ENCODE assay signal across 16 cellular contexts in the genomic region with DNA sequence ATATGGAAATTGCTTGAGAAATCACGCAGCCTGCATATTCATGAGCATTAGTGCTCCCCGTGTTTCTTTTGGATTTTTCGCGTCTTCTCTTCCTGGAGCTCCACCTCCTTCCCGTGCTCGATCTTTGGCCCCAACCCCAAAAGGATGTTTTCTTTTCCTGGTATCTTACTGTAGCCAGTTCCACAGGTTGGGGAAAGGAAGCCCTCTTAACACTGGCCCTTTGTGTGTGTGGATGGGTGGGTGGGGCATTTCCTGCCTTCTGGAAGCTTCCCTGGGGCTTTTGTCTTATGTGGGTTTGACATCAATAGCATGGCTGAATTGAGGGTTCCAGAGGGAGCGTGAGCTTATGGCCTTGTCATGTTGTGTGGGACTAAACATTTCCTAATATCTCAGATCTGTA. TPM values are rescaled to one million over a fixed set of nuclear protein-coding genes. Genes with fewer than 3 reads are reported as not detected.
DNase-seq lines count a peak whose midpoint lies in the region; ATAC-seq and TF ChIP-seq lines count a peak whose summit lies in the region.
"Had no signal": no experiment of that assay in that cellular context is flagged by ENCODE, and none has a peak within 500 bp of the region (broad histone marks: within the 10 kb centered on the region; RNA-seq: fewer than 3 reads in every experiment).

No MANE protein-coding gene starts in this region.

- no peak overlapping the region for H3K4me3 Mint-ChIP-seq in osteocyte (ENCODE audit: unreplicated experiment)
- H3K4me3 Mint-ChIP-seq: CD8-positive, alpha-beta memory T cell; HFFc6; T-helper 2 cell treated with Interferon-gamma antibody and Interleukin-4, amounts not matched to agents 5 μg/mL and 100 μg/mL, for 36 hours had no signal

- no peaks in the 10 kb centered on the region for H3K9me3 Mint-ChIP-seq in osteocyte (ENCODE audit: unreplicated experiment)
- H3K9me3 Mint-ChIP-seq: CD8-positive, alpha-beta memory T cell; HFFc6; T-helper 2 cell treated with Interferon-gamma antibody and Interleukin-4, amounts not matched to agents 5 μg/mL and 100 μg/mL, for 36 hours had no signal

- H3K4me1 Mint-ChIP-seq in osteocyte (ENCODE audit: unreplicated experiment), result peaks cover 31% of the 10 kb centered on the region

- no peaks in the 10 kb centered on the region for H3K27me3 ChIP-seq in lower lobe of right lung (ENCODE audit: low read depth)
- H3K27me3 ChIP-seq in upper lobe of right lung, result no peaks in the 10 kb centered on the region
- H3K27me3 ChIP-seq: pancreas, tibial artery had no signal

- H3K27ac ChIP-seq in lower lobe of right lung (peak overlapping the region; percentile 56), upper lobe of right lung (peak overlapping the region; percentile 28)
- H3K27ac ChIP-seq: pancreas, tibial artery had no signal

- no peaks in the 10 kb centered on the region for H3K27me3 Mint-ChIP-seq in osteocyte (ENCODE audit: unreplicated experiment)

- peak; percentile 10 for DNase-seq in NCI-H748 (lab: John Stamatoyannopoulos, UW; ENCODE audit: unreplicated experiment)
- DNase-seq in NCI-H748 treated with DMSO at 0.1 percent for 48 hours (lab: John Stamatoyannopoulos, UW), result no peak
- DNase-seq in lower lobe of right lung, result no peak
- DNase-seq in upper lobe of right lung, result peak; percentile 16
- no peak for DNase-seq in GF-D8 (lab: John Stamatoyannopoulos, UW)
- no peak for DNase-seq in osteocyte (ENCODE audit: extremely low spot score, unreplicated experiment)
- DNase-seq: activated CD4-positive, alpha-beta T cell treated with anti-CD3 and anti-CD28 coated beads, Interleukin-2, amount 50 U/mL, for 1 hour; activated T-cell treated with anti-CD3 and anti-CD28 coated beads, Interleukin-2, amount 50 U/mL, for 48 hours; CD8-positive, alpha-beta memory T cell; HFFc6; NCI-H187 treated with DMSO at 0.1 percent for 48 hours; pancreas; tibial artery had no signal

- no peak overlapping the region for H3K27ac Mint-ChIP-seq in osteocyte (ENCODE audit: unreplicated experiment)
- H3K27ac Mint-ChIP-seq: HFFc6; T-helper 2 cell treated with Interferon-gamma antibody and Interleukin-4, amounts not matched to agents 5 μg/mL and 100 μg/mL, for 36 hours had no signal

- ATAC-seq in esophagus mucosa, result peak; percentile 35
- peak in 1 of 2 donors; percentile 28 for ATAC-seq in lower lobe of right lung
- peak; percentile 52 for ATAC-seq in upper lobe of right lung
- no peak for ATAC-seq in HG03469 (IDR thresholded peaks at IDR 0.05; ENCODE audit: unreplicated experiment)

- H3K9me3 ChIP-seq in lower lobe of right lung, result no peaks in the 10 kb centered on the region
- no peaks in the 10 kb centered on the region for H3K9me3 ChIP-seq in upper lobe of right lung
- H3K9me3 ChIP-seq: pancreas, tibial artery had no signal

- H3K36me3 Mint-ChIP-seq in osteocyte (ENCODE audit: unreplicated experiment), result peaks cover 6% of the 10 kb centered on the region

- intact Hi-C loops in lower lobe of right lung (cut with DNase I) (no loop called here), upper lobe of right lung (cut with DNase I) (no loop called here)

- H3K4me3 ChIP-seq in lower lobe of right lung (no peak overlapping the region), upper lobe of right lung (no peak overlapping the region)
- H3K4me3 ChIP-seq: pancreas, tibial artery had no signal

- H3K4me1 ChIP-seq in lower lobe of right lung (peaks cover 50% of the 10 kb centered on the region), upper lobe of right lung (peaks cover 15% of the 10 kb centered on the region)
- H3K4me1 ChIP-seq: tibial artery had no signal

- H3K36me3 ChIP-seq in lower lobe of right lung, result no peaks in the 10 kb centered on the region
- H3K36me3 ChIP-seq in upper lobe of right lung, result no peaks in the 10 kb centered on the region
- H3K36me3 ChIP-seq: pancreas, tibial artery had no signal

- TF ChIP-seq CTCF in lower lobe of right lung (IDR thresholded peaks at IDR 0.05), result no peak
- no peak for TF ChIP-seq CTCF in upper lobe of right lung (IDR thresholded peaks at IDR 0.05)
- TF ChIP-seq CTCF in osteocyte (IDR thresholded peaks at IDR 0.05), result no peak

RNA-seq across cellular contexts. Expression of gene STXBP1, which starts 21.9 kb away (rescaled TPM):
- 10.1 TPM for total RNA-seq in esophagus mucosa
- 88.6 TPM for total RNA-seq in lower lobe of right lung
- total RNA-seq in upper lobe of right lung, result 92.1 TPM
- total RNA-seq in osteocyte, result 44.9 and 46.5 TPM in 2 replicates

Comparison
In these comparisons a context has a peak if more than half of its experiments do, and no peak if none do; other contexts are left out.
1. DNase-seq: peak in NCI-H748 (single experiment) and upper lobe of right lung (single experiment); none in NCI-H748 treated with DMSO at 0.1 percent for 48 hours (single experiment), lower lobe of right lung (single experiment), GF-D8 (single experiment) and osteocyte (single experiment).